16 cellular contexts compared by ENCODE assay signal in the genomic region with DNA sequence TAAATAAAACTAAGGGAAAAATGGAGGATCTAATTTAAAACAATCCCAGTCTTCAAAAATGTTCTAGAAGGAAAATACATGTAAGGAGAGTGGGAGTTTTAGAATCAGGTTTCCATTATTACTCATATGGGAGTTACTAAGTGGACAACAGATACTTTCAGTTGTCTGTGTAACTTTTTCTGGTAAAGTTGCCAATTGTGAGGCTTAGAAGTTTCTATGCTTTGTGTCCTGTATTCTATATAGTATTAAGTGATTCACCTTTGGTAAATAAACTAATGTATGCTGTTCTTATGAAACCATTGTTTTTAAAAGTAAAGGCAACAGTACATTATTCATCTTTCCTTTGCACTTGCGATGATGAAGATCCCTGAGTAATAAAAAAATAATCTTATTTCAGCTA.
A peak's percentile ranks its signal among the peaks of the same experiment; 100 is the strongest.
DNase-seq lines count a peak whose midpoint lies in the region; ATAC-seq and TF ChIP-seq lines count a peak whose summit lies in the region.
"Had no signal": no experiment of that assay in that cellular context is flagged by ENCODE, and none has a peak within 500 bp of the region (broad histone marks: within the 10 kb centered on the region; RNA-seq: fewer than 3 reads in every experiment).

No MANE protein-coding gene starts in this region.

- no peaks in the 10 kb centered on the region for H3K79me2 ChIP-seq in ACC112 (ENCODE audit: control insufficient read depth, insufficient read depth, low read length, unreplicated experiment)

- peak; percentile 27 for DNase-seq in adipocyte (ENCODE audit: low read depth)
- DNase-seq in epithelial cell of esophagus (ENCODE audit: low read depth) = peak; percentile 80
- DNase-seq in fibroblast of peridontal ligament (ENCODE audit: extremely low read depth) = peak; percentile 3
- no peak for DNase-seq in effector CD8-positive, alpha-beta T cell (lab: John Stamatoyannopoulos, UW)
- DNase-seq in NCI-H446 (lab: John Stamatoyannopoulos, UW) = no peak
- no peak for DNase-seq in head of caudate nucleus
- DNase-seq: 8988T; Calu3; CD8-positive, alpha-beta T cell; DMS79 treated with DMSO at 0.1 percent for 48 hours; GF-D8; HCEC 1CT; IMR-90 had no signal

- TF ChIP-seq CTCF in epithelial cell of esophagus (IDR thresholded peaks at IDR 0.05; ENCODE audit: insufficient read depth, low read depth, low read length, missing control alignments) = no peak

- H3K9ac ChIP-seq in adipocyte (ENCODE audit: low read length) = no peak overlapping the region
- H3K9ac ChIP-seq: BLaER1 treated with 17β-estradiol and CSF1 and Interleukin-3, amounts not matched to agents 10 nM and 100 nM had no signal

- H3K27me3 ChIP-seq in ACC112 (ENCODE audit: insufficient read depth, low read length) = no peaks in the 10 kb centered on the region
- no peaks in the 10 kb centered on the region for H3K27me3 ChIP-seq in adipocyte (replicated peaks; ENCODE audit: control insufficient read depth, insufficient read depth, low read length)
- H3K27me3 ChIP-seq: BLaER1 treated with 17β-estradiol and CSF1 and Interleukin-3, amounts not matched to agents 10 nM and 100 nM had no signal

- H3K4me1 ChIP-seq in ACC112 (ENCODE audit: control insufficient read depth, insufficient read depth, low read length, unreplicated experiment) = no peaks in the 10 kb centered on the region
- H3K4me1 ChIP-seq in adipocyte (ENCODE audit: control insufficient read depth, insufficient read depth, low read length) = no peaks in the 10 kb centered on the region
- H3K4me1 ChIP-seq: BLaER1 treated with 17β-estradiol and CSF1 and Interleukin-3, amounts not matched to agents 10 nM and 100 nM had no signal

- H3K4me3 ChIP-seq in ACC112 (ENCODE audit: low read depth, low read length) (no peak overlapping the region), adipocyte (ENCODE audit: low read length) (no peak overlapping the region), epithelial cell of esophagus (ENCODE audit: low read length) (no peak overlapping the region)
- H3K4me3 ChIP-seq: BLaER1 treated with 17β-estradiol and CSF1 and Interleukin-3, amounts not matched to agents 10 nM and 100 nM had no signal

- H3K9me3 ChIP-seq in adipocyte (ENCODE audit: control insufficient read depth, low read length) = no peaks in the 10 kb centered on the region
- H3K9me3 ChIP-seq: BLaER1 treated with 17β-estradiol and CSF1 and Interleukin-3, amounts not matched to agents 10 nM and 100 nM had no signal

- H2AFZ ChIP-seq in ACC112 (ENCODE audit: low read length, unreplicated experiment) = no peak overlapping the region

- H3K36me3 ChIP-seq in ACC112 (ENCODE audit: insufficient read depth, low read length) (no peaks in the 10 kb centered on the region), adipocyte (ENCODE audit: control insufficient read depth, insufficient read depth, low read length, severe bottlenecking) (no peaks in the 10 kb centered on the region)
- H3K36me3 ChIP-seq: BLaER1 treated with 17β-estradiol and CSF1 and Interleukin-3, amounts not matched to agents 10 nM and 100 nM had no signal

- H3K27ac ChIP-seq in ACC112 (ENCODE audit: low read depth, low read length) = peak overlapping the region; percentile 9; the same call in 1 of the 2 replicates
- H3K27ac ChIP-seq: BLaER1 treated with 17β-estradiol and CSF1 and Interleukin-3, amounts not matched to agents 10 nM and 100 nM had no signal

- intact Hi-C loops in head of caudate nucleus (cut with DNase I) = no loop called here

- no peak for ATAC-seq in HG02678 (IDR thresholded peaks at IDR 0.05; ENCODE audit: unreplicated experiment)
- ATAC-seq: CD8-positive, alpha-beta T cell had no signal

Comparison
In these comparisons a context has a peak if more than half of its experiments do, and no peak if none do; other contexts are left out.
1. DNase-seq: peak in adipocyte (single experiment), epithelial cell of esophagus (single experiment) and fibroblast of peridontal ligament (single experiment); none in effector CD8-positive, alpha-beta T cell (single experiment), NCI-H446 (0 of 2) and head of caudate nucleus (0 of 42).